In genomic region chr10:108348215-108348614, GRCh38 we compare ENCODE assay signal across 22 cellular contexts.
"Had no signal": no experiment of that assay in that cellular context is flagged by ENCODE, and none has a peak within 500 bp of the region (broad histone marks: within the 10 kb centered on the region; RNA-seq: fewer than 3 reads in every experiment).

No MANE protein-coding gene starts in this region.

- H3K27me3 ChIP-seq: MG63, Peyer's patch, SJSA1 had no signal

- H3K4me2 ChIP-seq: PC-9 had no signal

- H3K4me1 ChIP-seq: Peyer's patch, SJSA1 had no signal

- H3K4me3 ChIP-seq: MG63, PC-9, Peyer's patch, SJSA1, SK-N-MC had no signal

- H2AFZ ChIP-seq: PC-9 had no signal

- H3K36me3 ChIP-seq: MG63, Peyer's patch, SJSA1 had no signal

- H3K27ac ChIP-seq: HL-60, PC-9, Peyer's patch, SJSA1, SK-N-MC had no signal

- DNase-seq: KBM-7, MG63, NCI-H1092, NCI-H1436, NCI-H187, NCI-H2029, NCI-H2081 treated with DMSO at 0.1 percent for 48 hours, NCI-H2171, NCI-H226, NCI-H446, NCI-H510A, NCI-H524 treated with DMSO at 0.1 percent for 48 hours, NCI-H69, NCI-H774, PC-9, Peyer's patch, Right ventricle myocardium superior, RPMI8226, SIG-M5 had no signal

- H3K9me3 ChIP-seq: MG63, Peyer's patch, SJSA1 had no signal
